Comparison of ENCODE assay signal across 28 cellular contexts in genomic region chr10:129767751-129768150, GRCh38.
"Had no signal": no experiment of that assay in that cellular context is flagged by ENCODE, and none has a peak within 500 bp of the region (broad histone marks: within the 10 kb centered on the region; RNA-seq: fewer than 3 reads in every experiment).

No MANE protein-coding gene starts in this region.

- H3K36me3 Mint-ChIP-seq: stimulated activated effector memory CD8-positive, alpha-beta T cell treated with anti-CD3 and anti-CD28 coated beads, Interleukin-12 subunit alpha, Interleukin-12 subunit beta, amount 100 ng/mL, for 72 hours had no signal

- H3K27ac Mint-ChIP-seq: activated CD4-positive, alpha-beta memory T cell treated with anti-CD3 and anti-CD28 coated beads, Interleukin-2, amount 10 ng/mL, durations not matched to agents 7 days and 5 days; activated CD4-positive, alpha-beta T cell treated with anti-CD3 and anti-CD28 coated beads, Interleukin-2, amount 10 ng/mL, durations not matched to agents 7 days and 5 days; activated naive CD8-positive, alpha-beta T cell treated with anti-CD3 and anti-CD28 coated beads for 36 hours; activated T-helper 2 cell treated with anti-CD3 and anti-CD28 coated beads, Interferon-gamma antibody, Interleukin-2, Interleukin-4, amounts not matched to agents 10 μg/mL and 5 μg/mL and 100 μg/mL, durations not matched to agents 14 hours and 24 hours and 36 hours; stimulated activated effector memory CD8-positive, alpha-beta T cell treated with anti-CD3 and anti-CD28 coated beads, Interleukin-12 subunit alpha, Interleukin-12 subunit beta, amount 100 ng/mL, for 72 hours; stimulated activated naive CD8-positive, alpha-beta T cell treated with anti-CD3 and anti-CD28 coated beads, Interleukin-15, Interleukin-2, amounts not matched to agents 100 ng/mL and 50 ng/mL, for 24 hours; T-helper 17 cell had no signal

- H3K36me3 ChIP-seq: adrenal gland, WERI-Rb-1 had no signal

- H3K4me1 ChIP-seq: adrenal gland, body of pancreas, esophagus squamous epithelium, heart right ventricle, right lobe of liver, thyroid gland had no signal

- H3K4me1 Mint-ChIP-seq: activated CD4-positive, alpha-beta memory T cell treated with anti-CD3 and anti-CD28 coated beads, Interleukin-2, amount 10 ng/mL, durations not matched to agents 7 days and 5 days; activated CD4-positive, alpha-beta T cell treated with anti-CD3 and anti-CD28 coated beads, Interleukin-2, amount 10 ng/mL, durations not matched to agents 7 days and 5 days; activated naive CD8-positive, alpha-beta T cell treated with anti-CD3 and anti-CD28 coated beads for 36 hours; stimulated activated effector memory CD8-positive, alpha-beta T cell treated with anti-CD3 and anti-CD28 coated beads, Interleukin-12 subunit alpha, Interleukin-12 subunit beta, amount 100 ng/mL, for 72 hours; T-helper 17 cell had no signal

- ATAC-seq: activated CD4-positive, CD25-positive, alpha-beta regulatory T cell treated with anti-CD3 and anti-CD28 coated beads, Interleukin-2, amount 50 U/mL, for 24 hours; body of pancreas; heart right ventricle; left ventricle myocardium superior; right lobe of liver; SK-N-SH treated with all-trans-retinoic acid at 6 μM for 48 hours; stimulated activated effector memory CD8-positive, alpha-beta T cell treated with anti-CD3 and anti-CD28 coated beads, Interleukin-12 subunit alpha, Interleukin-12 subunit beta, amount 100 ng/mL, for 72 hours; T-helper 17 cell had no signal

- DNase-seq: activated CD4-positive, alpha-beta memory T cell treated with anti-CD3 and anti-CD28 coated beads, Interleukin-2, amount 10 ng/mL, durations not matched to agents 7 days and 5 days; activated CD4-positive, alpha-beta T cell treated with anti-CD3 and anti-CD28 coated beads, Interleukin-2, amount 10 ng/mL, durations not matched to agents 7 days and 5 days; activated naive CD4-positive, alpha-beta T cell treated with Interleukin-2 at 50 U/mL for 16 hours; activated naive CD8-positive, alpha-beta T cell treated with anti-CD3 and anti-CD28 coated beads for 36 hours; activated T-cell treated with anti-CD3 and anti-CD28 coated beads, Interleukin-2, amount 50 U/mL, for 48 hours; aorta; cerebellar nuclear complex; cortex of kidney; esophagus squamous epithelium; foreskin melanocyte; heart right ventricle; left ventricle myocardium superior; mammary epithelial cell; nucleus accumbens; stimulated activated CD4-positive, alpha-beta T cell treated with anti-CD3 and anti-CD28 coated beads, Interleukin-4, amount 100 ng/mL, for 24 hours; T-helper 17 cell; T1000; thyroid gland had no signal

- H3K9me3 ChIP-seq: adrenal gland, body of pancreas, heart right ventricle, right lobe of liver, thyroid gland had no signal

- H3K4me3 Mint-ChIP-seq: activated CD4-positive, alpha-beta memory T cell treated with anti-CD3 and anti-CD28 coated beads, Interleukin-2, amount 10 ng/mL, durations not matched to agents 7 days and 5 days; activated CD4-positive, alpha-beta T cell treated with anti-CD3 and anti-CD28 coated beads, Interleukin-2, amount 10 ng/mL, durations not matched to agents 7 days and 5 days; activated naive CD8-positive, alpha-beta T cell treated with anti-CD3 and anti-CD28 coated beads for 36 hours; stimulated activated effector memory CD8-positive, alpha-beta T cell treated with anti-CD3 and anti-CD28 coated beads, Interleukin-12 subunit alpha, Interleukin-12 subunit beta, amount 100 ng/mL, for 72 hours; stimulated activated naive CD8-positive, alpha-beta T cell treated with anti-CD3 and anti-CD28 coated beads, Interleukin-15, Interleukin-2, amounts not matched to agents 100 ng/mL and 50 ng/mL, for 24 hours; T-helper 17 cell had no signal

- H3K4me3 ChIP-seq: adrenal gland, body of pancreas, esophagus squamous epithelium, heart right ventricle, right lobe of liver, skin epidermis, thyroid gland had no signal

- H3K27me3 Mint-ChIP-seq: activated CD4-positive, alpha-beta memory T cell treated with anti-CD3 and anti-CD28 coated beads, Interleukin-2, amount 10 ng/mL, durations not matched to agents 7 days and 5 days; activated CD4-positive, alpha-beta T cell treated with anti-CD3 and anti-CD28 coated beads, Interleukin-2, amount 10 ng/mL, durations not matched to agents 7 days and 5 days; activated naive CD8-positive, alpha-beta T cell treated with anti-CD3 and anti-CD28 coated beads for 36 hours; stimulated activated naive CD8-positive, alpha-beta T cell treated with anti-CD3 and anti-CD28 coated beads, Interleukin-15, Interleukin-2, amounts not matched to agents 100 ng/mL and 50 ng/mL, for 24 hours; T-helper 17 cell had no signal

- H3K9me3 Mint-ChIP-seq: activated naive CD8-positive, alpha-beta T cell treated with anti-CD3 and anti-CD28 coated beads for 36 hours; activated T-helper 2 cell treated with anti-CD3 and anti-CD28 coated beads, Interferon-gamma antibody, Interleukin-2, Interleukin-4, amounts not matched to agents 10 μg/mL and 5 μg/mL and 100 μg/mL, durations not matched to agents 14 hours and 24 hours and 36 hours; stimulated activated naive CD8-positive, alpha-beta T cell treated with anti-CD3 and anti-CD28 coated beads, Interleukin-15, Interleukin-2, amounts not matched to agents 100 ng/mL and 50 ng/mL, for 24 hours had no signal

- H3K27ac ChIP-seq: adrenal gland, body of pancreas, esophagus squamous epithelium, heart right ventricle, right lobe of liver, skin epidermis, thyroid gland, WERI-Rb-1 had no signal

- H3K27me3 ChIP-seq: adrenal gland, body of pancreas, esophagus squamous epithelium, heart right ventricle, right lobe of liver, thyroid gland had no signal
